In genomic region chr21:32185103-32185502, GRCh38 we compare ENCODE assay signal across 26 cellular contexts.
"Had no signal": no experiment of that assay in that cellular context is flagged by ENCODE, and none has a peak within 500 bp of the region (broad histone marks: within the 10 kb centered on the region; RNA-seq: fewer than 3 reads in every experiment).

No MANE protein-coding gene starts in this region.

- H3K4me3 Mint-ChIP-seq: effector memory CD8-positive, alpha-beta T cell; mesothelial cell of epicardium; natural killer cell treated with Interleukin-12 subunit alpha and Interleukin-12 subunit beta and Interleukin-15 and Interleukin-18, amount 100 ng/mL, for 72 hours; stimulated activated effector memory CD8-positive, alpha-beta T cell treated with anti-CD3 and anti-CD28 coated beads, Interleukin-12 subunit alpha, Interleukin-12 subunit beta, amount 100 ng/mL, for 72 hours; type B pancreatic cell had no signal

- H3K36me3 ChIP-seq: gastrocnemius medialis, heart left ventricle, stomach, thyroid gland had no signal

- H3K9me3 Mint-ChIP-seq: effector memory CD8-positive, alpha-beta T cell; mesothelial cell of epicardium; natural killer cell treated with Interleukin-12 subunit alpha and Interleukin-12 subunit beta and Interleukin-15 and Interleukin-18, amount 100 ng/mL, for 72 hours; stimulated activated effector memory CD8-positive, alpha-beta T cell treated with anti-CD3 and anti-CD28 coated beads, Interleukin-12 subunit alpha, Interleukin-12 subunit beta, amount 100 ng/mL, for 72 hours had no signal

- H3K27ac ChIP-seq: coronary artery, gastrocnemius medialis, heart left ventricle, hepatocyte, parathyroid adenoma, stomach, thyroid gland had no signal

- H3K4me3 ChIP-seq: coronary artery, gastrocnemius medialis, heart left ventricle, hepatocyte, mucosa of descending colon, smooth muscle cell, stomach, thyroid gland had no signal

- H3K9me3 ChIP-seq: gastrocnemius medialis, mucosa of descending colon, stomach, thyroid gland had no signal

- DNase-seq: dermis blood vessel endothelial cell; effector memory CD8-positive, alpha-beta T cell; foreskin fibroblast; gastrocnemius medialis; heart left ventricle; kidney; mesenchymal stem cell; mucosa of descending colon; naive B cell; stimulated activated CD4-positive, alpha-beta T cell treated with anti-CD3 and anti-CD28 coated beads, Interleukin-12 subunit alpha, Interleukin-12 subunit beta, amount 100 ng/mL, for 4 hours; stimulated activated CD4-positive, alpha-beta T cell treated with anti-CD3 and anti-CD28 coated beads, Interleukin-2, amount 100 ng/mL, for 24 hours; stimulated activated CD4-positive, alpha-beta T cell treated with anti-CD3 and anti-CD28 coated beads, Interleukin-4, amount 100 ng/mL, for 24 hours; stimulated activated naive CD4-positive, alpha-beta T cell treated with Interleukin-2 at 50 U/mL for 16 hours; stomach; thyroid gland had no signal

- H3K36me3 Mint-ChIP-seq: mesothelial cell of epicardium; natural killer cell treated with Interleukin-12 subunit alpha and Interleukin-12 subunit beta and Interleukin-15 and Interleukin-18, amount 100 ng/mL, for 72 hours; stimulated activated effector memory CD8-positive, alpha-beta T cell treated with anti-CD3 and anti-CD28 coated beads, Interleukin-12 subunit alpha, Interleukin-12 subunit beta, amount 100 ng/mL, for 72 hours; type B pancreatic cell had no signal

- H3K27ac Mint-ChIP-seq: effector memory CD8-positive, alpha-beta T cell; mesothelial cell of epicardium; naive B cell; natural killer cell treated with Interleukin-12 subunit alpha and Interleukin-12 subunit beta and Interleukin-15 and Interleukin-18, amount 100 ng/mL, for 72 hours; progenitor cell of endocrine pancreas; stimulated activated effector memory CD8-positive, alpha-beta T cell treated with anti-CD3 and anti-CD28 coated beads, Interleukin-12 subunit alpha, Interleukin-12 subunit beta, amount 100 ng/mL, for 72 hours; type B pancreatic cell had no signal

- H3K4me1 ChIP-seq: gastrocnemius medialis, parathyroid adenoma, stomach, thyroid gland had no signal

- H3K27me3 ChIP-seq: gastrocnemius medialis, heart left ventricle, hepatocyte, stomach, thyroid gland had no signal

- ATAC-seq: effector memory CD8-positive, alpha-beta T cell; gastrocnemius medialis; heart left ventricle; left lobe of liver; mucosa of descending colon; natural killer cell treated with Interleukin-12 subunit alpha and Interleukin-12 subunit beta and Interleukin-15 and Interleukin-18, amount 100 ng/mL, for 72 hours; sciatic nerve; stimulated activated effector memory CD8-positive, alpha-beta T cell treated with anti-CD3 and anti-CD28 coated beads, Interleukin-12 subunit alpha, Interleukin-12 subunit beta, amount 100 ng/mL, for 72 hours had no signal

- H3K4me1 Mint-ChIP-seq: mesothelial cell of epicardium; naive B cell; stimulated activated effector memory CD8-positive, alpha-beta T cell treated with anti-CD3 and anti-CD28 coated beads, Interleukin-12 subunit alpha, Interleukin-12 subunit beta, amount 100 ng/mL, for 72 hours had no signal
